8 cellular contexts compared by ENCODE assay signal in genomic region chr5:149860801-149861322, GRCh38.
DNase-seq lines count a peak whose midpoint lies in the region; ATAC-seq and TF ChIP-seq lines count a peak whose summit lies in the region.

No MANE protein-coding gene starts in this region.

- peaks cover 12% of the 10 kb centered on the region for H3K4me1 Mint-ChIP-seq in WTC11

- peak; percentile 19 for DNase-seq in activated CD4-positive, alpha-beta T cell treated with anti-CD3 and anti-CD28 coated beads for 48 hours
- DNase-seq in activated CD4-positive, alpha-beta T cell treated with anti-CD3 and anti-CD28 coated beads, Interleukin-2, amount 50 U/mL, for 4 hours: no peak
- DNase-seq in WTC11 (ENCODE audit: low spot score): peak; percentile 26
- peak; percentile 68 for DNase-seq in renal cortical epithelial cell (ENCODE audit: low read depth)
- no peak for DNase-seq in globus pallidus (ENCODE audit: low spot score)
- DNase-seq in NCI-H1417 (lab: John Stamatoyannopoulos, UW): no peak
- no peak for DNase-seq in NCI-H146 (lab: John Stamatoyannopoulos, UW)

- TF ChIP-seq CTCF in WTC11 (IDR thresholded peaks at IDR 0.05): no peak

- no peaks in the 10 kb centered on the region for H3K9me3 Mint-ChIP-seq in WTC11

- no peak overlapping the region for H3K4me3 Mint-ChIP-seq in WTC11

- POLR2A ChIA-PET in WTC11 (lab: Charles Lee): interaction anchor here (0.7 kb wide), 1 partner anchor 8 kb away, joined by 4 read pairs; no protein-coding TSS in a partner anchor

- no peaks in the 10 kb centered on the region for H3K36me3 Mint-ChIP-seq in WTC11

- ATAC-seq in HG02870 (IDR thresholded peaks at IDR 0.05; ENCODE audit: unreplicated experiment) (peak; percentile 83), WTC11 (peak; percentile 71)

- H3K27ac Mint-ChIP-seq in WTC11: peak overlapping the region; percentile 35

- CTCF ChIA-PET in WTC11 (lab: Charles Lee): interaction anchor here (0.6 to 4.8 kb wide), 9 partner anchors 8 to 228 kb away, joined by 3 to 41 read pairs (median 5); no protein-coding TSS in a partner anchor

- H3K27me3 Mint-ChIP-seq in WTC11 (ENCODE audit: low read depth): no peaks in the 10 kb centered on the region

TF ChIP-seq in WTC11, 78 proteins besides CTCF, POLR2A, EP300 and RAD21:
- no peak for TF ChIP-seq CDX4 (CRISPR knock-in tag; IDR thresholded peaks at IDR 0.05; ENCODE audit: borderline replicate concordance)
- no peak for TF ChIP-seq MYBL2 (CRISPR knock-in tag; IDR thresholded peaks at IDR 0.05)
- TF ChIP-seq ESRRA (CRISPR knock-in tag; IDR thresholded peaks at IDR 0.05; ENCODE audit: borderline replicate concordance): no peak
- TF ChIP-seq FOXP1 (CRISPR knock-in tag; IDR thresholded peaks at IDR 0.05; ENCODE audit: borderline replicate concordance): no peak
- TF ChIP-seq ZNF423 (CRISPR knock-in tag; IDR thresholded peaks at IDR 0.05): peak; percentile 49; the same call in 1 of the 2 replicates
- TF ChIP-seq ATF3 (CRISPR knock-in tag; conservative IDR thresholded peaks at IDR 0.05): no peak
- TF ChIP-seq JUN (CRISPR knock-in tag; IDR thresholded peaks at IDR 0.05): no peak
- TF ChIP-seq E2F5 (CRISPR knock-in tag; IDR thresholded peaks at IDR 0.05): no peak
TF ChIP-seq in WTC11: peak in this region for 1.

Comparison
In these comparisons a context has a peak if more than half of its experiments do, and no peak if none do; other contexts are left out.
1. DNase-seq: peak in activated CD4-positive, alpha-beta T cell treated with anti-CD3 and anti-CD28 coated beads for 48 hours (single experiment), WTC11 (single experiment) and renal cortical epithelial cell (single experiment); none in activated CD4-positive, alpha-beta T cell treated with anti-CD3 and anti-CD28 coated beads, Interleukin-2, amount 50 U/mL, for 4 hours (0 of 2), globus pallidus (single experiment), NCI-H1417 (0 of 3) and NCI-H146 (single experiment).